ENCODE assay signal across 8 cellular contexts in genomic region chr18:53796042-53796729, GRCh38.
DNase-seq lines count a peak whose midpoint lies in the region; ATAC-seq and TF ChIP-seq lines count a peak whose summit lies in the region.

No MANE protein-coding gene starts in this region.

- H3K4me1 ChIP-seq in breast epithelium: no peaks in the 10 kb centered on the region
- no peaks in the 10 kb centered on the region for H3K4me1 ChIP-seq in endodermal cell (ENCODE audit: control insufficient read depth, insufficient read depth, low read length)

- H3K36me3 ChIP-seq in breast epithelium (no peaks in the 10 kb centered on the region), endodermal cell (ENCODE audit: control insufficient read depth, insufficient read depth, low read length) (no peaks in the 10 kb centered on the region)

- no peak overlapping the region for H3K4me3 ChIP-seq in breast epithelium
- no peak overlapping the region for H3K4me3 ChIP-seq in cardiac fibroblast (replicated peaks in 1 of 2; ENCODE audit: low read depth in 2 of 2, low read length in 2 of 2)
- no peak overlapping the region for H3K4me3 ChIP-seq in endodermal cell (ENCODE audit: low read length)

- TF ChIP-seq CTCF in MCF 10A (IDR thresholded peaks at IDR 0.05; ENCODE audit: unreplicated experiment) (no peak), breast epithelium (IDR thresholded peaks at IDR 0.05) (no peak), cardiac fibroblast (IDR thresholded peaks at IDR 0.05; ENCODE audit: low read depth, low read length) (no peak), endodermal cell (conservative IDR thresholded peaks at IDR 0.05) (no peak)

- peaks cover 20% of the 10 kb centered on the region for H3K4me1 Mint-ChIP-seq in MCF 10A (ENCODE audit: insufficient read depth, unreplicated experiment)
- H3K4me1 Mint-ChIP-seq in stimulated activated naive B cell treated with anti-CD40 and anti-IgM and Interleukin-4, amounts not matched to agents 10 μg/mL and 1 μg/mL and 100 μg/mL, for 72 hours: no peaks in the 10 kb centered on the region
- peaks cover 11% of the 10 kb centered on the region for H3K4me1 Mint-ChIP-seq in endodermal cell

- H3K27me3 ChIP-seq in breast epithelium: no peaks in the 10 kb centered on the region
- no peaks in the 10 kb centered on the region for H3K27me3 ChIP-seq in endodermal cell (ENCODE audit: control insufficient read depth, insufficient read depth, low read length, poor library complexity, severe bottlenecking)

- no peaks in the 10 kb centered on the region for H3K9me3 ChIP-seq in breast epithelium
- H3K9me3 ChIP-seq in endodermal cell (ENCODE audit: control insufficient read depth, low read length): no peaks in the 10 kb centered on the region

- BruUV-seq in MCF 10A (replicated peaks; lab: Mats Ljungman, UMichigan): TSS peak; percentile 96

- no peak for TF ChIP-seq POLR2A in breast epithelium (IDR thresholded peaks at IDR 0.05)

- H3K27me3 Mint-ChIP-seq in MCF 10A (ENCODE audit: insufficient read depth, unreplicated experiment) (no peaks in the 10 kb centered on the region), endodermal cell (ENCODE audit: insufficient read depth) (no peaks in the 10 kb centered on the region)
- H3K27me3 Mint-ChIP-seq in stimulated activated naive B cell treated with anti-CD40 and anti-IgM and Interleukin-4, amounts not matched to agents 10 μg/mL and 1 μg/mL and 100 μg/mL, for 72 hours: no peaks in the 10 kb centered on the region

- H3K36me3 Mint-ChIP-seq in MCF 10A (ENCODE audit: insufficient read depth, unreplicated experiment) (no peaks in the 10 kb centered on the region), endodermal cell (ENCODE audit: low read depth) (no peaks in the 10 kb centered on the region)
- H3K36me3 Mint-ChIP-seq in stimulated activated naive B cell treated with anti-CD40 and anti-IgM and Interleukin-4, amounts not matched to agents 10 μg/mL and 1 μg/mL and 100 μg/mL, for 72 hours: no peaks in the 10 kb centered on the region

- H3K4me3 Mint-ChIP-seq in MCF 10A (ENCODE audit: unreplicated experiment): no peak overlapping the region
- H3K4me3 Mint-ChIP-seq in stimulated activated naive B cell treated with anti-CD40 and anti-IgM and Interleukin-4, amounts not matched to agents 10 μg/mL and 1 μg/mL and 100 μg/mL, for 72 hours: no peak overlapping the region
- no peak overlapping the region for H3K4me3 Mint-ChIP-seq in endodermal cell

- 100% methylated on average over 1 of the region's 1 CpG; no CpG with 5 or more reads in 1 of the 2 experiments for WGBS in endodermal cell (ENCODE audit: insufficient coverage in 1 of 2, insufficient read length in 1 of 2), 2 experiments

- POLR2A ChIA-PET in MCF 10A (lab: Yijun Ruan, JAX): interaction anchor here (0.8 to 1.7 kb wide), 6 partner anchors 8 to 323 kb away, joined by 3 to 7 read pairs (median 4); no protein-coding TSS in a partner anchor

- H3K9me3 Mint-ChIP-seq in MCF 10A (ENCODE audit: unreplicated experiment): peaks cover 20% of the 10 kb centered on the region
- peaks cover 0 to 4% of the 10 kb centered on the region in 2 donors for H3K9me3 Mint-ChIP-seq in stimulated activated naive B cell treated with anti-CD40 and anti-IgM and Interleukin-4, amounts not matched to agents 10 μg/mL and 1 μg/mL and 100 μg/mL, for 72 hours
- H3K9me3 Mint-ChIP-seq in endodermal cell: no peaks in the 10 kb centered on the region

- no peak overlapping the region for H3K9ac ChIP-seq in endodermal cell (ENCODE audit: extremely low read depth, low read length, poor library complexity, severe bottlenecking)

- H3K27ac Mint-ChIP-seq in MCF 10A (ENCODE audit: low read depth, unreplicated experiment) (peak overlapping the region; percentile 17), endodermal cell (no peak overlapping the region)
- no peak overlapping the region for H3K27ac Mint-ChIP-seq in stimulated activated naive B cell treated with anti-CD40 and anti-IgM and Interleukin-4, amounts not matched to agents 10 μg/mL and 1 μg/mL and 100 μg/mL, for 72 hours

- H3K27ac ChIP-seq in breast epithelium (peak overlapping the region in 1 of 2 donors; percentile 9), endodermal cell (ENCODE audit: low read depth, low read length) (no peak overlapping the region)

- DNase-seq in MCF 10A (ENCODE audit: unreplicated experiment): peak; percentile 91
- DNase-seq in breast epithelium (ENCODE audit: low spot score in 2 of 2): no peak
- peak; percentile 82 to 92 for DNase-seq in cardiac fibroblast (ENCODE audit: low read depth in 2 of 2)
- DNase-seq in stimulated activated naive B cell treated with anti-CD40 and anti-IgM and Interleukin-4, amounts not matched to agents 10 μg/mL and 1 μg/mL and 100 μg/mL, for 72 hours: no peak
- no peak for DNase-seq in putamen (ENCODE audit: low spot score)
- DNase-seq in endodermal cell: no peak
- no peak for DNase-seq in stimulated activated CD4-positive, alpha-beta T cell treated with anti-CD3 and anti-CD28 coated beads, Interleukin-2, amount 100 ng/mL, for 48 hours

- CTCF ChIA-PET in MCF 10A (lab: Yijun Ruan, JAX): interaction anchor here (0.6 to 1.4 kb wide), 3 partner anchors 10 to 1235 kb away, joined by 3 to 7 read pairs (median 4); no protein-coding TSS in a partner anchor

- peak; percentile 92 for ATAC-seq in HG03354 (IDR thresholded peaks at IDR 0.05; ENCODE audit: poor library complexity, severe bottlenecking, unreplicated experiment)
- peak; percentile 31 to 43 for ATAC-seq in stimulated activated naive B cell treated with anti-CD40 and anti-IgM and Interleukin-4, amounts not matched to agents 10 μg/mL and 1 μg/mL and 100 μg/mL, for 72 hours (replicated peaks)

- intact Hi-C loops in MCF 10A (cut with micrococcal nuclease): loop anchor here (1.0 kb wide), 1 partner anchor 313 kb away; no protein-coding TSS in a partner anchor
- intact Hi-C loops in breast epithelium (cut with DNase I; ENCODE audit: low total_unique reads): no loop called here

Comparison
In these comparisons a context has a peak if more than half of its experiments do, and no peak if none do; other contexts are left out.
1. DNase-seq: peak in MCF 10A (single experiment) and cardiac fibroblast (2 of 2); none in breast epithelium (0 of 2), stimulated activated naive B cell treated with anti-CD40 and anti-IgM and Interleukin-4, amounts not matched to agents 10 μg/mL and 1 μg/mL and 100 μg/mL, for 72 hours (single experiment), putamen (single experiment), endodermal cell (single experiment) and stimulated activated CD4-positive, alpha-beta T cell treated with anti-CD3 and anti-CD28 coated beads, Interleukin-2, amount 100 ng/mL, for 48 hours (0 of 2).